10 cellular contexts compared by ENCODE assay signal in genomic region chr17:61461586-61461966, GRCh38. TPM values are rescaled to one million over a fixed set of nuclear protein-coding genes. Genes with fewer than 3 reads are reported as not detected.
DNase-seq lines count a peak whose midpoint lies in the region; TF ChIP-seq lines count a peak whose summit lies in the region.
"Had no signal": no experiment of that assay in that cellular context is flagged by ENCODE, and none has a peak within 500 bp of the region (broad histone marks: within the 10 kb centered on the region; RNA-seq: fewer than 3 reads in every experiment).

No MANE protein-coding gene starts in this region.

- H3K27ac ChIP-seq in CD8-positive, alpha-beta memory T cell (ENCODE audit: low read depth, low read length), result no peak overlapping the region

- peaks cover 36% of the 10 kb centered on the region for H3K27me3 Mint-ChIP-seq in glutamatergic neuron (ENCODE audit: unreplicated experiment)
- peaks cover 50 to 86% of the 10 kb centered on the region in 2 donors for H3K27me3 Mint-ChIP-seq in CD8-positive, alpha-beta memory T cell

- H3K4me3 Mint-ChIP-seq in glutamatergic neuron (ENCODE audit: unreplicated experiment), result peak overlapping the region; percentile 83
- peak overlapping the region in 2 of 7 donors; percentile 16 to 21 for H3K4me3 Mint-ChIP-seq in CD8-positive, alpha-beta memory T cell

- H3K36me3 ChIP-seq in H7 (replicated peaks; ENCODE audit: control insufficient read depth, insufficient read depth, low read length) (no peaks in the 10 kb centered on the region), NT2/D1 (ENCODE audit: insufficient read depth, insufficient read length, low read length) (no peaks in the 10 kb centered on the region), skeletal muscle satellite cell (ENCODE audit: insufficient read depth, low read length) (no peaks in the 10 kb centered on the region)
- no peaks in the 10 kb centered on the region for H3K36me3 ChIP-seq in CD8-positive, alpha-beta memory T cell (ENCODE audit: insufficient read depth, low read length)

- DNase-seq in H7 (peak; percentile 69), NT2/D1 (ENCODE audit: low read depth, low spot score) (no peak), glutamatergic neuron (no peak), NOMO-1 (lab: John Stamatoyannopoulos, UW; ENCODE audit: unreplicated experiment in 2 of 2) (no peak), NCI-H146 treated with DMSO at 0.1 percent for 48 hours (lab: John Stamatoyannopoulos, UW; ENCODE audit: unreplicated experiment) (no peak)
- no peak for DNase-seq in CD8-positive, alpha-beta memory T cell
- DNase-seq: DMS79, NCI-H1092 treated with DMSO at 0.1 percent for 48 hours had no signal

- no peak overlapping the region for H3K27ac Mint-ChIP-seq in glutamatergic neuron (ENCODE audit: unreplicated experiment)
- H3K27ac Mint-ChIP-seq in CD8-positive, alpha-beta memory T cell, result no peak overlapping the region
- H3K27ac Mint-ChIP-seq: progenitor cell of endocrine pancreas had no signal

- peaks cover 14% of the 10 kb centered on the region for H3K4me1 Mint-ChIP-seq in glutamatergic neuron (ENCODE audit: low read depth, unreplicated experiment)
- peaks cover 13 to 32% (median 22%) of the 10 kb centered on the region in 3 donors for H3K4me1 Mint-ChIP-seq in CD8-positive, alpha-beta memory T cell

- H3K4me3 ChIP-seq in H7 (ENCODE audit: insufficient read depth, low read depth, low read length) (no peak overlapping the region), NT2/D1 (ENCODE audit: insufficient read length, low read depth) (peak overlapping the region; percentile 34), skeletal muscle satellite cell (ENCODE audit: low read length) (peak overlapping the region; percentile 63)
- no peak overlapping the region for H3K4me3 ChIP-seq in CD8-positive, alpha-beta memory T cell (ENCODE audit: low read length)

- H3K9me3 ChIP-seq in NT2/D1 (ENCODE audit: insufficient read depth, low read length), result no peaks in the 10 kb centered on the region
- peaks cover 7% of the 10 kb centered on the region for H3K9me3 ChIP-seq in skeletal muscle satellite cell (replicated peaks; ENCODE audit: low read length)
- no peaks in the 10 kb centered on the region for H3K9me3 ChIP-seq in CD8-positive, alpha-beta memory T cell (ENCODE audit: low read length)

- CTCF ChIA-PET in CD8-positive, alpha-beta memory T cell (lab: Charles Lee), result no interaction called here

- H3K4me1 ChIP-seq in NT2/D1 (ENCODE audit: insufficient read depth, insufficient read length) (peaks cover 12% of the 10 kb centered on the region), skeletal muscle satellite cell (ENCODE audit: control insufficient read depth, insufficient read depth, low read length) (no peaks in the 10 kb centered on the region)
- peaks cover 5% of the 10 kb centered on the region for H3K4me1 ChIP-seq in CD8-positive, alpha-beta memory T cell (ENCODE audit: insufficient read depth, low read length)

- no peaks in the 10 kb centered on the region for H3K36me3 Mint-ChIP-seq in glutamatergic neuron (ENCODE audit: unreplicated experiment)
- no peaks in the 10 kb centered on the region for H3K36me3 Mint-ChIP-seq in CD8-positive, alpha-beta memory T cell

- H3K4me2 ChIP-seq in skeletal muscle satellite cell (ENCODE audit: low read length), result peak overlapping the region; percentile 82

- POLR2A ChIA-PET in CD8-positive, alpha-beta memory T cell (lab: Charles Lee), result no interaction called here

- H3K9ac ChIP-seq in NT2/D1 (ENCODE audit: insufficient read length, low read depth) (no peak overlapping the region), skeletal muscle satellite cell (ENCODE audit: low read depth, low read length) (no peak overlapping the region)

- TF ChIP-seq CTCF in glutamatergic neuron (IDR thresholded peaks at IDR 0.05; ENCODE audit: partially characterized antibody, unreplicated experiment), result no peak

- peaks cover 3% of the 10 kb centered on the region for H3K9me3 Mint-ChIP-seq in glutamatergic neuron (ENCODE audit: unreplicated experiment)
- H3K9me3 Mint-ChIP-seq in CD8-positive, alpha-beta memory T cell, result peaks cover 0 to 2% (median 0%) of the 10 kb centered on the region in 5 donors

- H3K27me3 ChIP-seq in H7 (ENCODE audit: control insufficient read depth, insufficient read depth, low read length) (peaks cover 99% of the 10 kb centered on the region), NT2/D1 (ENCODE audit: insufficient read depth, insufficient read length) (peaks cover 67% of the 10 kb centered on the region), skeletal muscle satellite cell (ENCODE audit: control insufficient read depth, insufficient read depth, low read length) (peaks cover 79% of the 10 kb centered on the region)
- H3K27me3 ChIP-seq in CD8-positive, alpha-beta memory T cell (ENCODE audit: insufficient read depth, low read length, poor library complexity, severe bottlenecking), result peaks cover 31% of the 10 kb centered on the region

RNA-seq across cellular contexts. Expression of gene TBX4, which starts 9.4 kb away (rescaled TPM):
- total RNA-seq in H7 (2014; rRNA removed; shearing (Covaris generic)), result not detected in 2 replicates
- total RNA-seq in glutamatergic neuron (ENCODE audit: unreplicated experiment), result not detected
- total RNA-seq in skeletal muscle satellite cell (2012; rRNA removed), result under 0.01 and 0.51 TPM in 2 replicates
- total RNA-seq in CD8-positive, alpha-beta memory T cell, result not detected
- polyA plus RNA-seq in CD8-positive, alpha-beta memory T cell, result not detected
- total RNA-seq: progenitor cell of endocrine pancreas had no signal

Comparison
In these comparisons a context has a peak if more than half of its experiments do, and no peak if none do; other contexts are left out.
1. H3K4me3 ChIP-seq: peak in NT2/D1 (single experiment) and skeletal muscle satellite cell (single experiment); none in H7 (single experiment) and CD8-positive, alpha-beta memory T cell (single experiment).